Comparison of ENCODE assay signal across 9 cellular contexts in genomic region chr3:58387650-58388546, GRCh38. TPM values are rescaled to one million over a fixed set of nuclear protein-coding genes. Genes with fewer than 3 reads are reported as not detected.
DNase-seq lines count a peak whose midpoint lies in the region; ATAC-seq and TF ChIP-seq lines count a peak whose summit lies in the region.
"Had no signal": no experiment of that assay in that cellular context is flagged by ENCODE, and none has a peak within 500 bp of the region (broad histone marks: within the 10 kb centered on the region; RNA-seq: fewer than 3 reads in every experiment).

No MANE protein-coding gene starts in this region.

- H3K36me3 ChIP-seq in esophagus muscularis mucosa (peaks cover 0 to 25% (median 13%) of the 10 kb centered on the region in 4 donors), upper lobe of right lung (peaks cover 2% of the 10 kb centered on the region)

- no peaks in the 10 kb centered on the region for H3K27me3 Mint-ChIP-seq in activated naive CD4-positive, alpha-beta T cell treated with anti-CD3 and anti-CD28 coated beads for 36 hours (ENCODE audit: low read depth)
- H3K27me3 Mint-ChIP-seq in nephron (ENCODE audit: low read depth) = no peaks in the 10 kb centered on the region

- H3K27ac ChIP-seq in esophagus muscularis mucosa (replicated peaks in 1 of 4) (peak overlapping the region; percentile 36 to 70 (median 65)), upper lobe of right lung (peak overlapping the region; percentile 58)

- H3K4me1 Mint-ChIP-seq in activated naive CD4-positive, alpha-beta T cell treated with anti-CD3 and anti-CD28 coated beads for 36 hours (ENCODE audit: low read depth) = no peaks in the 10 kb centered on the region
- H3K4me1 Mint-ChIP-seq in nephron = peaks cover 50% of the 10 kb centered on the region

- no peak overlapping the region for H3K4me3 Mint-ChIP-seq in activated naive CD4-positive, alpha-beta T cell treated with anti-CD3 and anti-CD28 coated beads for 36 hours
- H3K4me3 Mint-ChIP-seq in nephron = no peak overlapping the region

- H3K27ac Mint-ChIP-seq in activated naive CD4-positive, alpha-beta T cell treated with anti-CD3 and anti-CD28 coated beads, Interleukin-2, amount 50 U/mL, for 72 hours = peak overlapping the region; percentile 14 to 72
- no peak overlapping the region for H3K27ac Mint-ChIP-seq in activated naive CD4-positive, alpha-beta T cell treated with anti-CD3 and anti-CD28 coated beads for 36 hours
- peak overlapping the region; percentile 86 to 95 (median 87) for H3K27ac Mint-ChIP-seq in nephron

- TF ChIP-seq EP300 in esophagus muscularis mucosa (IDR thresholded peaks at IDR 0.05) = no peak

- peak overlapping the region in 1 of 4 donors; percentile 1 for H3K4me3 ChIP-seq in esophagus muscularis mucosa
- H3K4me3 ChIP-seq in upper lobe of right lung = no peak overlapping the region

- H3K27me3 ChIP-seq in esophagus muscularis mucosa (no peaks in the 10 kb centered on the region), upper lobe of right lung (no peaks in the 10 kb centered on the region)

- WGBS in esophagus muscularis mucosa = 59% methylated on average over 6 of the region's 6 CpGs

- H3K9me3 Mint-ChIP-seq in activated naive CD4-positive, alpha-beta T cell treated with anti-CD3 and anti-CD28 coated beads, Interleukin-2, amount 50 U/mL, for 72 hours = no peaks in the 10 kb centered on the region
- no peaks in the 10 kb centered on the region for H3K9me3 Mint-ChIP-seq in activated naive CD4-positive, alpha-beta T cell treated with anti-CD3 and anti-CD28 coated beads for 36 hours
- H3K9me3 Mint-ChIP-seq in nephron = no peaks in the 10 kb centered on the region

- no peak for DNase-seq in activated naive CD4-positive, alpha-beta T cell treated with anti-CD3 and anti-CD28 coated beads, Interleukin-2, amount 50 U/mL, for 72 hours (ENCODE audit: low spot score in 2 of 2)
- no peak for DNase-seq in activated naive CD4-positive, alpha-beta T cell treated with anti-CD3 and anti-CD28 coated beads for 36 hours
- DNase-seq in esophagus muscularis mucosa (ENCODE audit: extremely low spot score) (no peak), upper lobe of right lung (no peak), KG1 (lab: John Stamatoyannopoulos, UW) (no peak), KBM-7 (no peak)
- DNase-seq: activated CD4-positive, alpha-beta T cell treated with anti-CD3 and anti-CD28 coated beads for 1 hour had no signal

- H3K4me1 ChIP-seq in esophagus muscularis mucosa (peaks cover 46 to 75% (median 65%) of the 10 kb centered on the region in 4 donors), upper lobe of right lung (peaks cover 36% of the 10 kb centered on the region)

- ATAC-seq in activated naive CD4-positive, alpha-beta T cell treated with anti-CD3 and anti-CD28 coated beads, Interleukin-2, amount 50 U/mL, for 72 hours = no peak
- peak; percentile 29 for ATAC-seq in upper lobe of right lung
- ATAC-seq in GM21390 (IDR thresholded peaks at IDR 0.05; ENCODE audit: unreplicated experiment) = no peak

- intact Hi-C loops in activated naive CD4-positive, alpha-beta T cell treated with anti-CD3 and anti-CD28 coated beads for 36 hours (cut with micrococcal nuclease) = no loop called here
- intact Hi-C loops in esophagus muscularis mucosa (cut with DNase I) (no loop called here), upper lobe of right lung (cut with DNase I) (no loop called here)

- CTCF ChIA-PET in activated naive CD4-positive, alpha-beta T cell treated with anti-CD3 and anti-CD28 coated beads for 36 hours (lab: Charles Lee) = no interaction called here

- TF ChIP-seq POLR2A in esophagus muscularis mucosa (IDR thresholded peaks at IDR 0.05; ENCODE audit: low read depth) = no peak

- no peak for TF ChIP-seq CTCF in esophagus muscularis mucosa (IDR thresholded peaks at IDR 0.05)
- no peak for TF ChIP-seq CTCF in nephron (IDR thresholded peaks at IDR 0.05; ENCODE audit: unreplicated experiment in 3 of 3)
- TF ChIP-seq CTCF in upper lobe of right lung (IDR thresholded peaks at IDR 0.05) = no peak

- H3K36me3 Mint-ChIP-seq in activated naive CD4-positive, alpha-beta T cell treated with anti-CD3 and anti-CD28 coated beads, Interleukin-2, amount 50 U/mL, for 72 hours = peaks cover 0 to 4% of the 10 kb centered on the region in 2 donors
- peaks cover 8% of the 10 kb centered on the region for H3K36me3 Mint-ChIP-seq in activated naive CD4-positive, alpha-beta T cell treated with anti-CD3 and anti-CD28 coated beads for 36 hours (ENCODE audit: low read depth)
- no peaks in the 10 kb centered on the region for H3K36me3 Mint-ChIP-seq in nephron (ENCODE audit: low read depth)

- H3K9me3 ChIP-seq in esophagus muscularis mucosa = no peaks in the 10 kb centered on the region
- no peaks in the 10 kb centered on the region for H3K9me3 ChIP-seq in upper lobe of right lung

- in situ Hi-C loops in KBM-7 (cut with MboI; ENCODE audit: low pct_unique_long_range_greater_than_20kb, low sequenced_read_pairs) = no loop called here

RNA-seq across cellular contexts. Expression of gene PDHB, which starts 45.7 kb away (rescaled TPM):
- 10 to 100 TPM; 53.0 to 56.5 TPM for total RNA-seq in activated naive CD4-positive, alpha-beta T cell treated with anti-CD3 and anti-CD28 coated beads, Interleukin-2, amount 50 U/mL, for 72 hours
- total RNA-seq in activated naive CD4-positive, alpha-beta T cell treated with anti-CD3 and anti-CD28 coated beads for 36 hours = 10 to 100 TPM; 51.6 to 53.7 TPM
- 100 to 1,000 TPM; 100 to 138 (median 122) TPM for total RNA-seq in esophagus muscularis mucosa
- total RNA-seq in upper lobe of right lung = 49.6 TPM

RNA-seq across cellular contexts. Expression of gene PXK, which starts 55.2 kb away (rescaled TPM):
- total RNA-seq in activated naive CD4-positive, alpha-beta T cell treated with anti-CD3 and anti-CD28 coated beads, Interleukin-2, amount 50 U/mL, for 72 hours = 10 to 100 TPM; 15.0 to 27.4 TPM
- 10 to 100 TPM; 44.7 to 46.1 TPM for total RNA-seq in activated naive CD4-positive, alpha-beta T cell treated with anti-CD3 and anti-CD28 coated beads for 36 hours
- 10 to 100 TPM; 28.2 to 35.3 (median 30.3) TPM for total RNA-seq in esophagus muscularis mucosa
- total RNA-seq in upper lobe of right lung = 29.8 TPM
